ENCODE assay signal across 8 cellular contexts in genomic region chr22:35231585-35232084, GRCh38. TPM values are rescaled to one million over a fixed set of nuclear protein-coding genes. Genes with fewer than 3 reads are reported as not detected.
DNase-seq lines count a peak whose midpoint lies in the region; ATAC-seq, FAIRE-seq and TF ChIP-seq lines count a peak whose summit lies in the region.

No MANE protein-coding gene starts in this region.

- H3K79me2 ChIP-seq in mammary epithelial cell (ENCODE audit: insufficient read depth, low read length) = no peaks in the 10 kb centered on the region

- WGBS in mammary epithelial cell (ENCODE audit: low coverage, missing lambda C conversion rate) = 15% methylated on average over 7 of the region's 7 CpGs

- in situ Hi-C loops in ACHN (cut with HindIII; ENCODE audit: low pct_ligation_motif_present, low pct_unique_long_range_greater_than_20kb, low sequenced_read_pairs) = no loop called here
- in situ Hi-C loops in mammary epithelial cell (cut with MboI; ENCODE audit: low sequenced_read_pairs in 2 of 2) = no loop called here

- no peaks in the 10 kb centered on the region for H4K20me1 ChIP-seq in mammary epithelial cell (ENCODE audit: insufficient read depth, low read length)

- no TSS peak for BruUV-seq in mammary epithelial cell (replicated peaks; lab: Mats Ljungman, UMichigan)

- no peaks in the 10 kb centered on the region for H3K36me3 ChIP-seq in mammary epithelial cell (ENCODE audit: insufficient read depth, low read length)

- no peak overlapping the region for H3K9ac ChIP-seq in mammary epithelial cell (ENCODE audit: insufficient read depth, low read length)

- H3K4me1 ChIP-seq in mammary epithelial cell (ENCODE audit: insufficient read depth, low read length) = no peaks in the 10 kb centered on the region

- H3K4me2 ChIP-seq in mammary epithelial cell (ENCODE audit: insufficient read depth, low read depth, low read length) = no peak overlapping the region

- CTCF ChIA-PET in mammary epithelial cell (lab: Charles Lee; ENCODE audit: low non-redundant PET) = interaction anchor here (0.5 to 1.1 kb wide), 14 partner anchors 10 to 1398 kb away, joined by 3 to 23 read pairs (median 4); no protein-coding TSS in a partner anchor

- H3K4me3 ChIP-seq in WI38 (ENCODE audit: low read depth, low read length) (no peak overlapping the region), mammary epithelial cell (replicated peaks in 1 of 3; ENCODE audit: insufficient read depth in 1 of 3, low read depth in 2 of 3, low read length in 3 of 3) (no peak overlapping the region)

- TF ChIP-seq CTCF in WI38 (IDR thresholded peaks at IDR 0.05; ENCODE audit: low read depth, low read length) (peak; percentile 90), mammary epithelial cell (conservative IDR thresholded peaks at IDR 0.05 in 1 of 2, IDR thresholded peaks at IDR 0.05 in 1 of 2; ENCODE audit: extremely low read depth in 1 of 2, insufficient read depth in 1 of 2, low read depth in 1 of 2, low read length in 2 of 2) (peak; percentile 97 to 98)

- FAIRE-seq in GM19239 (lab: Jason Lieb, UNC) = peak; percentile 87

- ATAC-seq in left lobe of liver = peak; percentile 94
- ATAC-seq in HG03342 (IDR thresholded peaks at IDR 0.05; ENCODE audit: unreplicated experiment) = no peak

- H3K9me3 ChIP-seq in mammary epithelial cell (replicated peaks; ENCODE audit: insufficient read depth, low read length) = no peaks in the 10 kb centered on the region

- H3K27me3 ChIP-seq in mammary epithelial cell (ENCODE audit: insufficient read depth, low read length) = no peaks in the 10 kb centered on the region

- H2AFZ ChIP-seq in mammary epithelial cell (ENCODE audit: low read depth, low read length) = peak overlapping the region; percentile 50

- intact Hi-C loops in mammary epithelial cell (cut with micrococcal nuclease) = loop anchor here (1.0 to 5.0 kb wide), 6 partner anchors 76 to 1713 kb away; partner anchors contain the start of gene LARGE1

- DNase-seq in ACHN = peak; percentile 75
- peak; percentile 55 for DNase-seq in GM19239 (ENCODE audit: insufficient read length, low spot score)
- DNase-seq in NCI-H2196 (lab: John Stamatoyannopoulos, UW; ENCODE audit: unreplicated experiment) = peak; percentile 35
- peak; percentile 68 for DNase-seq in mammary epithelial cell
- peak; percentile 66 for DNase-seq in left lobe of liver (ENCODE audit: low spot score)
- DNase-seq in stimulated activated CD4-positive, alpha-beta T cell treated with anti-CD3 and anti-CD28 coated beads, TNF-alpha, amount 100 ng/mL, for 24 hours (ENCODE audit: low read depth in 3 of 3) = peak; percentile 34 to 70 (median 48)

- no peak overlapping the region for H3K27ac ChIP-seq in mammary epithelial cell (ENCODE audit: insufficient read depth, low read depth, low read length)

- dilution Hi-C loops in mammary epithelial cell (cut with HindIII; ENCODE audit: low sequenced_read_pairs) = loop anchor here (5.0 kb wide), 1 partner anchor 74 kb away; no protein-coding TSS in a partner anchor

RNA-seq across cellular contexts. Expression of gene HMGXB4, which starts 25.7 kb away (rescaled TPM):
- 10 to 100 TPM; 10.8 to 22.2 TPM for total RNA-seq in mammary epithelial cell
- 14.6 TPM for polyA plus RNA-seq in mammary epithelial cell
- polyA minus RNA-seq in mammary epithelial cell = 26.2 TPM
- total RNA-seq in left lobe of liver = 5.9 TPM
